11 cellular contexts compared by ENCODE assay signal in genomic region chr11:85132839-85133238, GRCh38.
DNase-seq lines count a peak whose midpoint lies in the region; ATAC-seq and TF ChIP-seq lines count a peak whose summit lies in the region.
"Had no signal": no experiment of that assay in that cellular context is flagged by ENCODE, and none has a peak within 500 bp of the region (broad histone marks: within the 10 kb centered on the region; RNA-seq: fewer than 3 reads in every experiment).

No MANE protein-coding gene starts in this region.

- H4K20me1 ChIP-seq in PC-3 (ENCODE audit: low read length): no peaks in the 10 kb centered on the region

- H3F3A ChIP-seq in PC-3 (ENCODE audit: low read length, unreplicated experiment): no peaks in the 10 kb centered on the region

- no peak overlapping the region for H3K4me3 ChIP-seq in PC-3 (ENCODE audit: low read length)

- H3K9me3 ChIP-seq in ES-I3 (ENCODE audit: control insufficient read depth, insufficient read depth, low read length) (no peaks in the 10 kb centered on the region), PC-3 (ENCODE audit: low read length) (no peaks in the 10 kb centered on the region)

- POLR2A ChIA-PET in PC-3 (lab: Charles Lee; ENCODE audit: unreplicated experiment): no interaction called here
- POLR2A ChIA-PET in activated CD4-positive, alpha-beta T cell treated with anti-CD3 and anti-CD28 coated beads for 36 hours (lab: Charles Lee): no interaction called here

- H3K27me3 ChIP-seq in foreskin keratinocyte (peaks cover 10% of the 10 kb centered on the region), PC-3 (ENCODE audit: low read length) (no peaks in the 10 kb centered on the region)

- ATAC-seq in foreskin keratinocyte: peak; percentile 43
- no peak for ATAC-seq in PC-3
- no peak for ATAC-seq in GM19455 (IDR thresholded peaks at IDR 0.05; ENCODE audit: unreplicated experiment)
- ATAC-seq in activated CD4-positive, alpha-beta T cell treated with anti-CD3 and anti-CD28 coated beads for 36 hours: no peak
- no peak for ATAC-seq in HG03469 (IDR thresholded peaks at IDR 0.05; ENCODE audit: unreplicated experiment)

- no peaks in the 10 kb centered on the region for H3K9me2 ChIP-seq in PC-3 (replicated peaks; ENCODE audit: low read length)

- H3K27ac Mint-ChIP-seq in activated CD4-positive, alpha-beta T cell treated with anti-CD3 and anti-CD28 coated beads for 36 hours: no peak overlapping the region
- H3K27ac Mint-ChIP-seq: activated naive CD8-positive, alpha-beta T cell treated with anti-CD3 and anti-CD28 coated beads, Interleukin-2, amount 10 ng/mL, durations not matched to agents 7 days and 5 days had no signal

- H3K79me2 ChIP-seq in PC-3 (ENCODE audit: low read length): no peaks in the 10 kb centered on the region

- BruUV-seq in PC-3 (replicated peaks; lab: Mats Ljungman, UMichigan): no TSS peak

- H3K4me1 Mint-ChIP-seq in activated CD4-positive, alpha-beta T cell treated with anti-CD3 and anti-CD28 coated beads for 36 hours: no peaks in the 10 kb centered on the region
- H3K4me1 Mint-ChIP-seq: activated naive CD8-positive, alpha-beta T cell treated with anti-CD3 and anti-CD28 coated beads, Interleukin-2, amount 10 ng/mL, durations not matched to agents 7 days and 5 days had no signal

- no peak overlapping the region for H3K4me3 Mint-ChIP-seq in activated CD4-positive, alpha-beta T cell treated with anti-CD3 and anti-CD28 coated beads for 36 hours
- H3K4me3 Mint-ChIP-seq: activated naive CD8-positive, alpha-beta T cell treated with anti-CD3 and anti-CD28 coated beads, Interleukin-2, amount 10 ng/mL, durations not matched to agents 7 days and 5 days had no signal

- H3K27ac ChIP-seq in foreskin keratinocyte: no peak overlapping the region
- H3K27ac ChIP-seq in PC-3 (ENCODE audit: low read length): no peak overlapping the region

- no peak overlapping the region for H3K4me2 ChIP-seq in PC-3 (ENCODE audit: low read length)

- H3K4me1 ChIP-seq in ES-I3 (ENCODE audit: insufficient read depth, low read length) (peaks cover 13% of the 10 kb centered on the region; the same call in 1 of the 2 replicates), foreskin keratinocyte (no peaks in the 10 kb centered on the region), PC-3 (ENCODE audit: insufficient read depth, low read length) (no peaks in the 10 kb centered on the region)

- H3K36me3 ChIP-seq in ES-I3 (ENCODE audit: insufficient read depth, low read length): no peaks in the 10 kb centered on the region
- H3K36me3 ChIP-seq in PC-3 (ENCODE audit: low read depth, low read length): no peaks in the 10 kb centered on the region

- no peaks in the 10 kb centered on the region for H3K36me3 Mint-ChIP-seq in activated CD4-positive, alpha-beta T cell treated with anti-CD3 and anti-CD28 coated beads for 36 hours (ENCODE audit: low read depth)
- H3K36me3 Mint-ChIP-seq: activated naive CD8-positive, alpha-beta T cell treated with anti-CD3 and anti-CD28 coated beads, Interleukin-2, amount 10 ng/mL, durations not matched to agents 7 days and 5 days had no signal

- TF ChIP-seq CTCF in foreskin keratinocyte (conservative IDR thresholded peaks at IDR 0.05) (no peak), PC-3 (conservative IDR thresholded peaks at IDR 0.05; ENCODE audit: low read depth, low read length) (no peak)

- H2AFZ ChIP-seq in PC-3 (ENCODE audit: low read length): no peak overlapping the region

- peak; percentile 7 for DNase-seq in SK-N-DZ (ENCODE audit: low spot score)
- DNase-seq in foreskin keratinocyte: no peak
- peak; percentile 27 for DNase-seq in occipital lobe (lab: John Stamatoyannopoulos, UW)
- no peak for DNase-seq in PC-3
- no peak for DNase-seq in activated CD4-positive, alpha-beta T cell treated with anti-CD3 and anti-CD28 coated beads for 36 hours
- DNase-seq: activated naive CD8-positive, alpha-beta T cell treated with anti-CD3 and anti-CD28 coated beads, Interleukin-2, amount 10 ng/mL, durations not matched to agents 7 days and 5 days; AML-193; NCI-H2171 had no signal

- no peaks in the 10 kb centered on the region for H3K27me3 Mint-ChIP-seq in activated CD4-positive, alpha-beta T cell treated with anti-CD3 and anti-CD28 coated beads for 36 hours
- H3K27me3 Mint-ChIP-seq: activated naive CD8-positive, alpha-beta T cell treated with anti-CD3 and anti-CD28 coated beads, Interleukin-2, amount 10 ng/mL, durations not matched to agents 7 days and 5 days had no signal

- H3K9me3 Mint-ChIP-seq in activated CD4-positive, alpha-beta T cell treated with anti-CD3 and anti-CD28 coated beads for 36 hours (ENCODE audit: low read depth): peaks cover 17% of the 10 kb centered on the region

- intact Hi-C loops in PC-3 (cut with micrococcal nuclease): no loop called here
- intact Hi-C loops in activated CD4-positive, alpha-beta T cell treated with anti-CD3 and anti-CD28 coated beads for 36 hours (cut with DNase I, micrococcal nuclease): no loop called here

- H3K9ac ChIP-seq in ES-I3 (ENCODE audit: low read depth, low read length) (peak overlapping the region; percentile 14; the same call in 1 of the 2 replicates), PC-3 (ENCODE audit: low read length) (no peak overlapping the region)

- CTCF ChIA-PET in PC-3 (lab: Charles Lee): no interaction called here
- CTCF ChIA-PET in activated CD4-positive, alpha-beta T cell treated with anti-CD3 and anti-CD28 coated beads for 36 hours (lab: Charles Lee): no interaction called here

Comparison
In these comparisons a context has a peak if more than half of its experiments do, and no peak if none do; other contexts are left out.
1. DNase-seq: peak in SK-N-DZ (single experiment) and occipital lobe (single experiment); none in foreskin keratinocyte (0 of 2), PC-3 (single experiment) and activated CD4-positive, alpha-beta T cell treated with anti-CD3 and anti-CD28 coated beads for 36 hours (single experiment).